In the genomic region with DNA sequence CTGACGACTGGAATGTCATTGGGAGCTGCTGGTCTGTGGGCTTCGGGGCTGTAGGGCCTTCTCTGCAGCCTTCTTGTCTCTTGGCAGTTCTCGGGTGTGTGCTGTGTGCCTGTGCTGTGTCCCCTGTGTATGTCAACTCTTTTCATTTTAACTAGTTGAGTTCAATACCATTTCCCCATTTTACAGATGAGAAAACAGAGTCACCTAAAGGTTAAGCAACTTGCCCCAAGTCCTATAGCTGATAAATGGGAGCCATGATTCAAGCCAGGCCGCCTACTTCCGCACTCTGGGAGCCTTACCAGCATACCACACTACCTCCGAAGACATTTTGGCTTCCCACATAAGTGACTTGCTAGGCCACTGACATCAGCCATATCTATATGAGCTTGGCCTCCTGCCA, we compare ENCODE assay signal across 24 cellular contexts.
DNase-seq lines count a peak whose midpoint lies in the region; FAIRE-seq and TF ChIP-seq lines count a peak whose summit lies in the region.
"Had no signal": no experiment of that assay in that cellular context is flagged by ENCODE, and none has a peak within 500 bp of the region (broad histone marks: within the 10 kb centered on the region; RNA-seq: fewer than 3 reads in every experiment).

No MANE protein-coding gene starts in this region.

- H3K27me3 ChIP-seq in OCI-LY1 (ENCODE audit: insufficient read depth, low read length) (no peaks in the 10 kb centered on the region), spleen (replicated peaks in 1 of 7) (no peaks in the 10 kb centered on the region), small intestine (ENCODE audit: control insufficient read depth in 2 of 2, insufficient read depth in 2 of 2, low read length in 2 of 2) (no peaks in the 10 kb centered on the region)
- H3K27me3 ChIP-seq: BE2C, gastrocnemius medialis, left lung had no signal

- peaks cover 39% of the 10 kb centered on the region for H3K4me1 ChIP-seq in OCI-LY1 (ENCODE audit: insufficient read depth, low read length, severe bottlenecking)
- H3K4me1 ChIP-seq in spleen: peaks cover 17 to 52% (median 37%) of the 10 kb centered on the region in 6 donors
- H3K4me1 ChIP-seq in small intestine (ENCODE audit: control insufficient read depth in 2 of 2, insufficient read depth in 1 of 2, low read depth in 1 of 2, low read length in 1 of 2): no peaks in the 10 kb centered on the region
- H3K4me1 ChIP-seq: BE2C, gastrocnemius medialis, prostate gland had no signal

- peaks cover 4% of the 10 kb centered on the region; the same call in 1 of the 2 replicates for H3F3A ChIP-seq in OCI-LY1 (ENCODE audit: insufficient read depth, low read length)

- peak overlapping the region; percentile 42 for H3K4me2 ChIP-seq in OCI-LY1 (ENCODE audit: low read length)

- peak overlapping the region; percentile 76 for H3K27ac Mint-ChIP-seq in activated naive CD4-positive, alpha-beta T cell treated with anti-CD3 and anti-CD28 coated beads, Interleukin-2, amount 10 ng/mL, durations not matched to agents 7 days and 5 days
- peak overlapping the region; percentile 74 for H3K27ac Mint-ChIP-seq in dendritic cell treated with granulocyte-macrophage colony-stimulating factor and Interleukin-4, amounts not matched to agents 40 ng/mL and 50 ng/mL, for 4 days
- H3K27ac Mint-ChIP-seq: mesothelial cell of epicardium had no signal

- no peak for DNase-seq in activated naive CD4-positive, alpha-beta T cell treated with anti-CD3 and anti-CD28 coated beads, Interleukin-2, amount 10 ng/mL, durations not matched to agents 7 days and 5 days
- DNase-seq in activated naive CD4-positive, alpha-beta T cell treated with Interleukin-2 at 50 U/mL for 16 hours: no peak
- DNase-seq in spleen: no peak
- DNase-seq in LoVo (ENCODE audit: low spot score): no peak
- no peak for DNase-seq in NCI-H187 treated with DMSO at 0.1 percent for 48 hours (lab: John Stamatoyannopoulos, UW)
- no peak for DNase-seq in small intestine
- DNase-seq: activated CD4-positive, alpha-beta T cell treated with anti-CD3 and anti-CD28 coated beads, Interleukin-2, amount 50 U/mL, for 48 hours; BE2C; gastrocnemius medialis; H7; hippocampal formation; left lung; NCI-H1092; NCI-H226; NCI-H774; nephron progenitor cell had no signal

- no peaks in the 10 kb centered on the region for H3K9me2 ChIP-seq in OCI-LY1 (ENCODE audit: low read depth, low read length)

- TF ChIP-seq POLR2A in spleen (IDR thresholded peaks at IDR 0.05): no peak

- H3K9me3 Mint-ChIP-seq in activated naive CD4-positive, alpha-beta T cell treated with anti-CD3 and anti-CD28 coated beads, Interleukin-2, amount 10 ng/mL, durations not matched to agents 7 days and 5 days: no peaks in the 10 kb centered on the region
- no peaks in the 10 kb centered on the region for H3K9me3 Mint-ChIP-seq in dendritic cell treated with granulocyte-macrophage colony-stimulating factor and Interleukin-4, amounts not matched to agents 40 ng/mL and 50 ng/mL, for 4 days
- H3K9me3 Mint-ChIP-seq: mesothelial cell of epicardium, nephron progenitor cell had no signal

- CTCF ChIA-PET in activated naive CD4-positive, alpha-beta T cell treated with anti-CD3 and anti-CD28 coated beads, Interleukin-2, amount 10 ng/mL, durations not matched to agents 7 days and 5 days (lab: Charles Lee): interaction anchor here (0.6 to 2.3 kb wide), 6 partner anchors 9 to 573 kb away, joined by 3 to 10 read pairs (median 3); no protein-coding TSS in a partner anchor

- H3K27ac ChIP-seq in OCI-LY1 (ENCODE audit: low read depth, low read length, poor library complexity, severe bottlenecking) (peak overlapping the region; percentile 93), spleen (peak overlapping the region in 7 of 8 donors; percentile 68 to 90 (median 83)), small intestine (ENCODE audit: low read depth in 1 of 2, low read length in 1 of 2) (no peak overlapping the region)
- H3K27ac ChIP-seq: gastrocnemius medialis, HL-60, prostate gland, VCaP had no signal

- H3K4me3 ChIP-seq in OCI-LY1 (ENCODE audit: low read depth, low read length, poor library complexity, severe bottlenecking): peak overlapping the region; percentile 12
- peak overlapping the region in 1 of 8 donors; percentile 53 for H3K4me3 ChIP-seq in spleen
- H3K4me3 ChIP-seq in small intestine (ENCODE audit: low read depth in 1 of 2, low read length in 2 of 2): no peak overlapping the region
- H3K4me3 ChIP-seq: gastrocnemius medialis, left lung, prostate gland had no signal

- H3K9me3 ChIP-seq in OCI-LY1 (ENCODE audit: low read length) (no peaks in the 10 kb centered on the region), spleen (no peaks in the 10 kb centered on the region), small intestine (ENCODE audit: control insufficient read depth, low read depth) (no peaks in the 10 kb centered on the region)
- H3K9me3 ChIP-seq: BE2C, gastrocnemius medialis, left lung, prostate gland had no signal

- 86 to 96% (median 89%) methylated on average over 6 of the region's 6 CpGs for WGBS in spleen, 5 donors
- 89 to 92% (median 91%) methylated on average over 6 of the region's 6 CpGs for WGBS in small intestine, 3 donors

- intact Hi-C loops in dendritic cell treated with granulocyte-macrophage colony-stimulating factor and Interleukin-4, amounts not matched to agents 40 ng/mL and 50 ng/mL, for 4 days (cut with micrococcal nuclease): no loop called here
- intact Hi-C loops in spleen (cut with DNase I; ENCODE audit: low total_unique reads): no loop called here

- H3K36me3 ChIP-seq in OCI-LY1 (ENCODE audit: insufficient read depth, low read length): peaks cover 31% of the 10 kb centered on the region
- no peaks in the 10 kb centered on the region for H3K36me3 ChIP-seq in spleen
- H3K36me3 ChIP-seq in small intestine (ENCODE audit: control insufficient read depth in 2 of 2, insufficient read depth in 2 of 2, low read length in 2 of 2): no peaks in the 10 kb centered on the region
- H3K36me3 ChIP-seq: BE2C, gastrocnemius medialis, left lung, prostate gland had no signal

- no peak overlapping the region for H2AFZ ChIP-seq in OCI-LY1 (ENCODE audit: low read length)

- no peaks in the 10 kb centered on the region for H3K79me2 ChIP-seq in OCI-LY1 (ENCODE audit: insufficient read depth, low read length)

- H3K4me1 Mint-ChIP-seq in activated naive CD4-positive, alpha-beta T cell treated with anti-CD3 and anti-CD28 coated beads, Interleukin-2, amount 10 ng/mL, durations not matched to agents 7 days and 5 days: peaks cover 36% of the 10 kb centered on the region
- peaks cover 42% of the 10 kb centered on the region for H3K4me1 Mint-ChIP-seq in dendritic cell treated with granulocyte-macrophage colony-stimulating factor and Interleukin-4, amounts not matched to agents 40 ng/mL and 50 ng/mL, for 4 days (ENCODE audit: low read depth)
- H3K4me1 Mint-ChIP-seq: mesothelial cell of epicardium had no signal

- no peak for FAIRE-seq in small intestine (lab: Jason Lieb, UNC)
- FAIRE-seq: A204.1, D721Med had no signal

- H4K20me1 ChIP-seq in OCI-LY1 (ENCODE audit: insufficient read depth, low read length): no peaks in the 10 kb centered on the region

- peaks cover 24% of the 10 kb centered on the region for H3K27me3 Mint-ChIP-seq in activated naive CD4-positive, alpha-beta T cell treated with anti-CD3 and anti-CD28 coated beads, Interleukin-2, amount 10 ng/mL, durations not matched to agents 7 days and 5 days
- no peaks in the 10 kb centered on the region for H3K27me3 Mint-ChIP-seq in dendritic cell treated with granulocyte-macrophage colony-stimulating factor and Interleukin-4, amounts not matched to agents 40 ng/mL and 50 ng/mL, for 4 days

- H3K4me3 Mint-ChIP-seq in activated naive CD4-positive, alpha-beta T cell treated with anti-CD3 and anti-CD28 coated beads, Interleukin-2, amount 10 ng/mL, durations not matched to agents 7 days and 5 days: no peak overlapping the region
- no peak overlapping the region for H3K4me3 Mint-ChIP-seq in dendritic cell treated with granulocyte-macrophage colony-stimulating factor and Interleukin-4, amounts not matched to agents 40 ng/mL and 50 ng/mL, for 4 days
- H3K4me3 Mint-ChIP-seq: mesothelial cell of epicardium, nephron progenitor cell had no signal

- H3K9ac ChIP-seq in OCI-LY1 (ENCODE audit: low read length): peak overlapping the region; percentile 43; the same call in 1 of the 2 replicates

- H3K36me3 Mint-ChIP-seq in activated naive CD4-positive, alpha-beta T cell treated with anti-CD3 and anti-CD28 coated beads, Interleukin-2, amount 10 ng/mL, durations not matched to agents 7 days and 5 days: no peaks in the 10 kb centered on the region
- no peaks in the 10 kb centered on the region for H3K36me3 Mint-ChIP-seq in dendritic cell treated with granulocyte-macrophage colony-stimulating factor and Interleukin-4, amounts not matched to agents 40 ng/mL and 50 ng/mL, for 4 days (ENCODE audit: low read depth)
- H3K36me3 Mint-ChIP-seq: mesothelial cell of epicardium had no signal

- TF ChIP-seq CTCF in OCI-LY1 (IDR thresholded peaks at IDR 0.05; ENCODE audit: low read length): no peak
- TF ChIP-seq CTCF in spleen (IDR thresholded peaks at IDR 0.05 in 8 of 11, conservative IDR thresholded peaks at IDR 0.05 in 3 of 11): no peak

Comparison
In these comparisons a context has a peak if more than half of its experiments do, and no peak if none do; other contexts are left out.
1. H3K27ac ChIP-seq: peak in OCI-LY1 (single experiment) and spleen (7 of 8); none in small intestine (0 of 2).